Comparison of ENCODE assay signal across 15 cellular contexts in genomic region chr19:41877916-41878905, GRCh38. TPM values are rescaled to one million over a fixed set of nuclear protein-coding genes. Genes with fewer than 3 reads are reported as not detected.
DNase-seq lines count a peak whose midpoint lies in the region; ATAC-seq, FAIRE-seq and TF ChIP-seq lines count a peak whose summit lies in the region.
"Had no signal": no experiment of that assay in that cellular context is flagged by ENCODE, and none has a peak within 500 bp of the region (broad histone marks: within the 10 kb centered on the region; RNA-seq: fewer than 3 reads in every experiment).

No MANE protein-coding gene starts in this region.

- peaks cover 92% of the 10 kb centered on the region for H3K4me1 ChIP-seq in mononuclear cell (ENCODE audit: insufficient read depth, low read length)
- H3K4me1 ChIP-seq: thyroid gland had no signal

- DNase-seq in CD1c-positive myeloid dendritic cell (ENCODE audit: extremely low spot score) (peak; percentile 38), GM12892 (ENCODE audit: insufficient read length) (no peak), SK-N-MC (ENCODE audit: low read depth, low spot score) (no peak), RPMI8226 (no peak), NCI-H1694 (lab: John Stamatoyannopoulos, UW) (no peak)
- DNase-seq: Calu3; NCI-H2081; stimulated activated CD4-positive, alpha-beta T cell treated with anti-CD3 and anti-CD28 coated beads, Interleukin-2, amount 100 ng/mL, for 48 hours; thyroid gland had no signal

- TF ChIP-seq POLR2A in GM12892 (IDR thresholded peaks at IDR 0.05; ENCODE audit: low read depth, low read length): peak; percentile 83

- peak overlapping the region; percentile 11 for H3K9ac ChIP-seq in SK-N-MC (ENCODE audit: insufficient read length)

- no peak for FAIRE-seq in GM12892 (lab: Jason Lieb, UNC)

- no peaks in the 10 kb centered on the region for H3K9me3 ChIP-seq in SK-N-MC (ENCODE audit: low read depth, low read length)
- no peaks in the 10 kb centered on the region for H3K9me3 ChIP-seq in mononuclear cell (ENCODE audit: low read depth, low read length)
- H3K9me3 ChIP-seq: thyroid gland had no signal

- ATAC-seq in HG02763 (IDR thresholded peaks at IDR 0.05; ENCODE audit: unreplicated experiment) (no peak), GM21423 (IDR thresholded peaks at IDR 0.05; ENCODE audit: unreplicated experiment) (no peak)
- ATAC-seq: Panc1 had no signal

- H3K27ac ChIP-seq in SK-N-MC: peak overlapping the region; percentile 60
- H3K27ac ChIP-seq: thyroid gland had no signal

- H3K27me3 ChIP-seq in mononuclear cell (ENCODE audit: insufficient read depth, low read length): no peaks in the 10 kb centered on the region
- H3K27me3 ChIP-seq: thyroid gland had no signal

- H3K36me3 ChIP-seq in SK-N-MC (ENCODE audit: insufficient read depth, low read length): no peaks in the 10 kb centered on the region
- H3K36me3 ChIP-seq: thyroid gland had no signal

- no peak overlapping the region for H3K4me3 ChIP-seq in SK-N-MC
- peak overlapping the region; percentile 47 for H3K4me3 ChIP-seq in mononuclear cell (ENCODE audit: low read length)
- H3K4me3 ChIP-seq: thyroid gland had no signal

RNA-seq across cellular contexts. Expression of gene CD79A, which starts 1.1 kb away (rescaled TPM):
- polyA plus RNA-seq in GM12892 (2012; ENCODE audit: missing spikeins): 249 TPM
- total RNA-seq in mononuclear cell: 47.3 TPM
- total RNA-seq: HT1080 had no signal

RNA-seq across cellular contexts. Expression of gene ARHGEF1, which starts 4.8 kb away (rescaled TPM):
- 67.2 TPM for polyA plus RNA-seq in GM12892 (2012; ENCODE audit: missing spikeins)
- 200 TPM for total RNA-seq in mononuclear cell

RNA-seq across cellular contexts. Expression of gene RPS19, which starts 18.2 kb away (rescaled TPM):
- polyA plus RNA-seq in GM12892 (2012; ENCODE audit: missing spikeins): 4,494 TPM
- total RNA-seq in mononuclear cell: 1,086 TPM

RNA-seq across cellular contexts. Expression of gene DMRTC2, which starts 33.4 kb away (rescaled TPM):
- not detected for polyA plus RNA-seq in GM12892 (2012; ENCODE audit: missing spikeins)
- not detected for total RNA-seq in mononuclear cell
- total RNA-seq: Calu3, HT1080 had no signal

RNA-seq across cellular contexts. Expression of gene LYPD4, which starts 33.7 kb away (rescaled TPM):
- not detected for polyA plus RNA-seq in GM12892 (2012; ENCODE audit: missing spikeins)
- total RNA-seq in mononuclear cell: not detected
- total RNA-seq: Calu3, HT1080, thyroid gland had no signal
- polyA plus RNA-seq: esophagus had no signal
